9 cellular contexts compared by ENCODE assay signal in genomic region chr10:70494536-70494935, GRCh38. TPM values are rescaled to one million over a fixed set of nuclear protein-coding genes. Genes with fewer than 3 reads are reported as not detected.
DNase-seq lines count a peak whose midpoint lies in the region; ATAC-seq and TF ChIP-seq lines count a peak whose summit lies in the region.
"Had no signal": no experiment of that assay in that cellular context is flagged by ENCODE, and none has a peak within 500 bp of the region (broad histone marks: within the 10 kb centered on the region; RNA-seq: fewer than 3 reads in every experiment).

No MANE protein-coding gene starts in this region.

- H3K27ac Mint-ChIP-seq in natural killer cell treated with Interleukin-12 subunit alpha and Interleukin-12 subunit beta and Interleukin-15 and Interleukin-18, amount 100 ng/mL, for 72 hours: peak overlapping the region; percentile 61 to 79
- no peak overlapping the region for H3K27ac Mint-ChIP-seq in MCF 10A (ENCODE audit: low read depth, unreplicated experiment)

- ATAC-seq in HG02970 (IDR thresholded peaks at IDR 0.05; ENCODE audit: low FRiP score, unreplicated experiment): peak; percentile 9
- peak; percentile 66 to 82 for ATAC-seq in activated T-cell treated with anti-CD3 and anti-CD28 coated beads, Interleukin-2, amount 50 U/mL, for 4 hours
- ATAC-seq in natural killer cell treated with Interleukin-12 subunit alpha and Interleukin-12 subunit beta and Interleukin-15 and Interleukin-18, amount 100 ng/mL, for 72 hours: peak; percentile 80 to 85

- intact Hi-C loops in MCF 10A (cut with micrococcal nuclease): no loop called here

- POLR2A ChIA-PET in MCF 10A (lab: Yijun Ruan, JAX): no interaction called here

- peak; percentile 22 for DNase-seq in EH (ENCODE audit: low read depth)
- no peak for DNase-seq in activated T-cell treated with anti-CD3 and anti-CD28 coated beads, Interleukin-2, amount 50 U/mL, for 4 hours
- DNase-seq in natural killer cell treated with Interleukin-12 subunit alpha and Interleukin-12 subunit beta and Interleukin-15 and Interleukin-18, amount 100 ng/mL, for 72 hours (ENCODE audit: low spot score): no peak
- no peak for DNase-seq in NCI-H524 treated with DMSO at 0.1 percent for 48 hours (lab: John Stamatoyannopoulos, UW)
- DNase-seq in NCI-H1417 (lab: John Stamatoyannopoulos, UW): no peak
- DNase-seq in MCF 10A (ENCODE audit: unreplicated experiment): no peak
- no peak for DNase-seq in NCI-H2171 treated with DMSO at 0.1 percent for 48 hours (lab: John Stamatoyannopoulos, UW)
- DNase-seq: NCI-H2081 had no signal

- H3K9me3 Mint-ChIP-seq in activated T-cell treated with anti-CD3 and anti-CD28 coated beads, Interleukin-2, amount 50 U/mL, for 4 hours: no peaks in the 10 kb centered on the region
- no peaks in the 10 kb centered on the region for H3K9me3 Mint-ChIP-seq in natural killer cell treated with Interleukin-12 subunit alpha and Interleukin-12 subunit beta and Interleukin-15 and Interleukin-18, amount 100 ng/mL, for 72 hours
- no peaks in the 10 kb centered on the region for H3K9me3 Mint-ChIP-seq in MCF 10A (ENCODE audit: unreplicated experiment)

- H3K36me3 Mint-ChIP-seq in activated T-cell treated with anti-CD3 and anti-CD28 coated beads, Interleukin-2, amount 50 U/mL, for 4 hours (ENCODE audit: insufficient read depth): no peaks in the 10 kb centered on the region
- H3K36me3 Mint-ChIP-seq in natural killer cell treated with Interleukin-12 subunit alpha and Interleukin-12 subunit beta and Interleukin-15 and Interleukin-18, amount 100 ng/mL, for 72 hours: no peaks in the 10 kb centered on the region
- no peaks in the 10 kb centered on the region for H3K36me3 Mint-ChIP-seq in MCF 10A (ENCODE audit: insufficient read depth, unreplicated experiment)

- H3K27me3 Mint-ChIP-seq in activated T-cell treated with anti-CD3 and anti-CD28 coated beads, Interleukin-2, amount 50 U/mL, for 4 hours (ENCODE audit: low read depth): peaks cover 10% of the 10 kb centered on the region
- H3K27me3 Mint-ChIP-seq in natural killer cell treated with Interleukin-12 subunit alpha and Interleukin-12 subunit beta and Interleukin-15 and Interleukin-18, amount 100 ng/mL, for 72 hours: no peaks in the 10 kb centered on the region
- peaks cover 30% of the 10 kb centered on the region for H3K27me3 Mint-ChIP-seq in MCF 10A (ENCODE audit: insufficient read depth, unreplicated experiment)

- no TSS peak for BruUV-seq in MCF 10A (replicated peaks; lab: Mats Ljungman, UMichigan)

- CTCF ChIA-PET in MCF 10A (lab: Yijun Ruan, JAX): interaction anchor here (1.0 kb wide), 1 partner anchor 49 kb away, joined by 3 read pairs; no protein-coding TSS in a partner anchor

- peak overlapping the region; percentile 57 for H3K4me3 Mint-ChIP-seq in activated T-cell treated with anti-CD3 and anti-CD28 coated beads, Interleukin-2, amount 50 U/mL, for 4 hours
- peak overlapping the region; percentile 71 for H3K4me3 Mint-ChIP-seq in natural killer cell treated with Interleukin-12 subunit alpha and Interleukin-12 subunit beta and Interleukin-15 and Interleukin-18, amount 100 ng/mL, for 72 hours
- H3K4me3 Mint-ChIP-seq in MCF 10A (ENCODE audit: unreplicated experiment): no peak overlapping the region

- H3K4me1 Mint-ChIP-seq in activated T-cell treated with anti-CD3 and anti-CD28 coated beads, Interleukin-2, amount 50 U/mL, for 4 hours (ENCODE audit: low read depth): peaks cover 24% of the 10 kb centered on the region
- peaks cover 25 to 29% of the 10 kb centered on the region in 2 donors for H3K4me1 Mint-ChIP-seq in natural killer cell treated with Interleukin-12 subunit alpha and Interleukin-12 subunit beta and Interleukin-15 and Interleukin-18, amount 100 ng/mL, for 72 hours (ENCODE audit: low read depth in 2 of 2)
- no peaks in the 10 kb centered on the region for H3K4me1 Mint-ChIP-seq in MCF 10A (ENCODE audit: insufficient read depth, unreplicated experiment)

- no peak for TF ChIP-seq CTCF in MCF 10A (IDR thresholded peaks at IDR 0.05; ENCODE audit: unreplicated experiment)

RNA-seq across cellular contexts. Expression of gene PALD1, which starts 16.0 kb away (rescaled TPM):
- 1 to 10 TPM in 2 of 3 donors, under 1 TPM in 1; 0.90 to 2.6 (median 1.3) TPM for total RNA-seq in activated T-cell treated with anti-CD3 and anti-CD28 coated beads, Interleukin-2, amount 50 U/mL, for 4 hours
- 1 to 10 TPM in 1 of 2 donors, under 1 TPM in 1; 0.33 to 1.4 TPM for total RNA-seq in natural killer cell treated with Interleukin-12 subunit alpha and Interleukin-12 subunit beta and Interleukin-15 and Interleukin-18, amount 100 ng/mL, for 72 hours
- 0.12 TPM in 1 of 2 replicates, not detected in the other for total RNA-seq in MCF 10A (2022)

RNA-seq across cellular contexts. Expression of gene NODAL, which starts 53.1 kb away (rescaled TPM):
- not detected for total RNA-seq in activated T-cell treated with anti-CD3 and anti-CD28 coated beads, Interleukin-2, amount 50 U/mL, for 4 hours
- not detected for total RNA-seq in natural killer cell treated with Interleukin-12 subunit alpha and Interleukin-12 subunit beta and Interleukin-15 and Interleukin-18, amount 100 ng/mL, for 72 hours
- not detected in 2 replicates for total RNA-seq in MCF 10A (2022)

Comparison
In these comparisons a context has a peak if more than half of its experiments do, and no peak if none do; other contexts are left out.
1. ATAC-seq: peak in every context shown above with its lines; median percentile 82 in natural killer cell treated with Interleukin-12 subunit alpha and Interleukin-12 subunit beta and Interleukin-15 and Interleukin-18, amount 100 ng/mL, for 72 hours; 74 in activated T-cell treated with anti-CD3 and anti-CD28 coated beads, Interleukin-2, amount 50 U/mL, for 4 hours; 9 in HG02970.